Comparison of ENCODE assay signal across 1 cellular context in the genomic region with DNA sequence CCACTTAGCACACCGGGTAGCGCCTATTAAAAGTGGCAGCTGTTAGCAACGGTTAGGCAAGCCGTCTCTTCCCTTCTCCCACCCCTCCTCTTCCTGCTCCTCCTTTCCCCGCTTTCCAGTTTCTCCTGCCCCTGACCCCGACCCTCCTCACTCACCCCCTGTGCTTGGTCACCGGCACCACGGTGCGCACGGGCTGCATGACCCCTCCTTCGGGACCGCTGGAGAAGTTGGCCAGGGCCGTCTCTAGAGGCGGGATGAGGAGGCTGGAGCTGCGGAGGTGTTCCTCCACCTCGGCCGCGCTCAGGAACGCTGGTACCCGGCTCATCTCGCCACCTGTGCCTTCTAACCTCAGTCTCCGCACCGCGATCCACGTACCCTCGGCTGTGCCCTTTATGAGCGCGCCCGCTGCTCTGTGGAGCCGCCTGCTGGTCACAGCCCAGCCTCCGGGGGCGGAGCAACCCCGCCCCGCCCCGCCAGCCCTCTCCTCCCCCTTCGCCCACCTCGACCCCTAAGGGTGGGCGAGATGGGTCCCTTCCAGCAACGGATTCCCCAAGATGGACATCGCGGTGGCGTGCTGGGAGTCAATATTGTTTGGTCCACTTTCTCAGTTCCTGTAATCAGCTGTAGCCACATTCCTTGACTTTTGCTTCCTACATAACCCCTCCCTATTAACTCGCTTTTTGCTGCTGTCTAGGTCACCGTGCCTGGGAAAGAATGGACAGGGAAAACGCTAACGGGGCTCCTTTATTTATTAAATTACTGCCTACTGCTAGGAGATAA.
TF ChIP-seq lines count a peak whose summit lies in the region.

TSS of gene CRYM (minus strand) at position 364 of the 780 bp plus-strand sequence. CDS start at position 325, 39 bp downstream.

TF ChIP-seq in HEK293, 187 proteins besides CTCF, POLR2A, EP300 and RAD21 (continued from another document and continues in another):
- no peak for TF ChIP-seq KLF10 (tag by site-specific recombination; IDR thresholded peaks at IDR 0.05)
- no peak for TF ChIP-seq ZNF843 (tag by site-specific recombination; IDR thresholded peaks at IDR 0.05)
- TF ChIP-seq SP3 (tag by site-specific recombination; IDR thresholded peaks at IDR 0.05) = peak; percentile 85
- TF ChIP-seq ZNF112 (tag by site-specific recombination; IDR thresholded peaks at IDR 0.05) = no peak
- no peak for TF ChIP-seq ZNF37A (tag by site-specific recombination; IDR thresholded peaks at IDR 0.05)
- no peak for TF ChIP-seq ZBTB44 (tag by site-specific recombination; IDR thresholded peaks at IDR 0.05)
- TF ChIP-seq ZNF830 (tag by site-specific recombination; IDR thresholded peaks at IDR 0.05; ENCODE audit: low read depth) = no peak
- TF ChIP-seq OVOL3 (tag by site-specific recombination; IDR thresholded peaks at IDR 0.05) = no peak
- TF ChIP-seq ZNF184 (tag by site-specific recombination; IDR thresholded peaks at IDR 0.05) = no peak
- no peak for TF ChIP-seq ZNF223 (tag by site-specific recombination; IDR thresholded peaks at IDR 0.05)
- TF ChIP-seq ZNF529 (tag by site-specific recombination; IDR thresholded peaks at IDR 0.05; ENCODE audit: insufficient replicate concordance) = no peak
- no peak for TF ChIP-seq WT1 (tag by site-specific recombination; IDR thresholded peaks at IDR 0.05)
- no peak for TF ChIP-seq ZNF585B (tag by site-specific recombination; IDR thresholded peaks at IDR 0.05)
- peak; percentile 89 for TF ChIP-seq ZEB2 (tag by site-specific recombination; IDR thresholded peaks at IDR 0.05)
- TF ChIP-seq, protein P1, sequence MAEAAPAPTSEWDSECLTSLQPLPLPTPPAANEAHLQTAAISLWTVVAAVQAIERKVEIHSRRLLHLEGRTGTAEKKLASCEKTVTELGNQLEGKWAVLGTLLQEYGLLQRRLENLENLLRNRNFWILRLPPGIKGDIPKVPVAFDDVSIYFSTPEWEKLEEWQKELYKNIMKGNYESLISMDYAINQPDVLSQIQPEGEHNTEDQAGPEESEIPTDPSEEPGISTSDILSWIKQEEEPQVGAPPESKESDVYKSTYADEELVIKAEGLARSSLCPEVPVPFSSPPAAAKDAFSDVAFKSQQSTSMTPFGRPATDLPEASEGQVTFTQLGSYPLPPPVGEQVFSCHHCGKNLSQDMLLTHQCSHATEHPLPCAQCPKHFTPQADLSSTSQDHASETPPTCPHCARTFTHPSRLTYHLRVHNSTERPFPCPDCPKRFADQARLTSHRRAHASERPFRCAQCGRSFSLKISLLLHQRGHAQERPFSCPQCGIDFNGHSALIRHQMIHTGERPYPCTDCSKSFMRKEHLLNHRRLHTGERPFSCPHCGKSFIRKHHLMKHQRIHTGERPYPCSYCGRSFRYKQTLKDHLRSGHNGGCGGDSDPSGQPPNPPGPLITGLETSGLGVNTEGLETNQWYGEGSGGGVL (tag by site-specific recombination; IDR thresholded peaks at IDR 0.05) = no peak
- no peak for TF ChIP-seq MYNN (tag by site-specific recombination; IDR thresholded peaks at IDR 0.05; ENCODE audit: borderline replicate concordance)
- TF ChIP-seq ZNF132 (tag by site-specific recombination; IDR thresholded peaks at IDR 0.05; ENCODE audit: borderline replicate concordance) = no peak
- TF ChIP-seq ZNF785 (tag by site-specific recombination; IDR thresholded peaks at IDR 0.05) = no peak
- peak; percentile 85 for TF ChIP-seq SCRT2 (tag by site-specific recombination; IDR thresholded peaks at IDR 0.05)
- no peak for TF ChIP-seq ELK4 (IDR thresholded peaks at IDR 0.05; ENCODE audit: borderline replicate concordance, low read depth, low read length)
- TF ChIP-seq KLF1 (tag by site-specific recombination; IDR thresholded peaks at IDR 0.05) = peak; percentile 66
- TF ChIP-seq ZNF561 (tag by site-specific recombination; IDR thresholded peaks at IDR 0.05; ENCODE audit: borderline replicate concordance) = no peak
- TF ChIP-seq, protein P2, sequence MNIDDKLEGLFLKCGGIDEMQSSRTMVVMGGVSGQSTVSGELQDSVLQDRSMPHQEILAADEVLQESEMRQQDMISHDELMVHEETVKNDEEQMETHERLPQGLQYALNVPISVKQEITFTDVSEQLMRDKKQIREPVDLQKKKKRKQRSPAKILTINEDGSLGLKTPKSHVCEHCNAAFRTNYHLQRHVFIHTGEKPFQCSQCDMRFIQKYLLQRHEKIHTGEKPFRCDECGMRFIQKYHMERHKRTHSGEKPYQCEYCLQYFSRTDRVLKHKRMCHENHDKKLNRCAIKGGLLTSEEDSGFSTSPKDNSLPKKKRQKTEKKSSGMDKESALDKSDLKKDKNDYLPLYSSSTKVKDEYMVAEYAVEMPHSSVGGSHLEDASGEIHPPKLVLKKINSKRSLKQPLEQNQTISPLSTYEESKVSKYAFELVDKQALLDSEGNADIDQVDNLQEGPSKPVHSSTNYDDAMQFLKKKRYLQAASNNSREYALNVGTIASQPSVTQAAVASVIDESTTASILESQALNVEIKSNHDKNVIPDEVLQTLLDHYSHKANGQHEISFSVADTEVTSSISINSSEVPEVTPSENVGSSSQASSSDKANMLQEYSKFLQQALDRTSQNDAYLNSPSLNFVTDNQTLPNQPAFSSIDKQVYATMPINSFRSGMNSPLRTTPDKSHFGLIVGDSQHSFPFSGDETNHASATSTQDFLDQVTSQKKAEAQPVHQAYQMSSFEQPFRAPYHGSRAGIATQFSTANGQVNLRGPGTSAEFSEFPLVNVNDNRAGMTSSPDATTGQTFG (tag by site-specific recombination; IDR thresholded peaks at IDR 0.05; ENCODE audit: borderline replicate concordance) = no peak
- TF ChIP-seq ZNF629 (tag by site-specific recombination; IDR thresholded peaks at IDR 0.05) = no peak
- no peak for TF ChIP-seq ZNF146 (tag by site-specific recombination; IDR thresholded peaks at IDR 0.05)
- no peak for TF ChIP-seq GLI4 (tag by site-specific recombination; IDR thresholded peaks at IDR 0.05)
- peak; percentile 43; the same call in 1 of the 2 replicates for TF ChIP-seq SP2 (tag by site-specific recombination; IDR thresholded peaks at IDR 0.05)
- no peak; the same call in 1 of the 2 replicates for TF ChIP-seq ZSCAN5A (tag by site-specific recombination; IDR thresholded peaks at IDR 0.05)
- peak; percentile 90 for TF ChIP-seq KLF16 (tag by site-specific recombination; IDR thresholded peaks at IDR 0.05)
- peak; percentile 90 for TF ChIP-seq PRDM1 (tag by site-specific recombination; IDR thresholded peaks at IDR 0.05)
- TF ChIP-seq ZNF362 (tag by site-specific recombination; IDR thresholded peaks at IDR 0.05) = no peak
- no peak for TF ChIP-seq ZNF621 (tag by site-specific recombination; IDR thresholded peaks at IDR 0.05)
- TF ChIP-seq ZNF138 (tag by site-specific recombination; IDR thresholded peaks at IDR 0.05; ENCODE audit: borderline replicate concordance) = no peak
- TF ChIP-seq REPIN1 (tag by site-specific recombination; IDR thresholded peaks at IDR 0.05; ENCODE audit: low read depth) = no peak
- 0 out of 2 replicates have a peak, but pooled peaks have one; percentile 8 for TF ChIP-seq ZNF654 (tag by site-specific recombination; IDR thresholded peaks at IDR 0.05; ENCODE audit: low read depth)
- no peak for TF ChIP-seq ZNF211 (tag by site-specific recombination; IDR thresholded peaks at IDR 0.05; ENCODE audit: low read depth)
- no peak for TF ChIP-seq ZNF274 (IDR thresholded peaks at IDR 0.05; ENCODE audit: low read length)
- no peak for TF ChIP-seq ZNF274 (tag by site-specific recombination; IDR thresholded peaks at IDR 0.05; ENCODE audit: borderline replicate concordance)
- TF ChIP-seq ZNF292 (tag by site-specific recombination; IDR thresholded peaks at IDR 0.05; ENCODE audit: borderline replicate concordance, low read depth) = no peak
- no peak for TF ChIP-seq ZNF664 (tag by site-specific recombination; IDR thresholded peaks at IDR 0.05)
- no peak for TF ChIP-seq ZNF266 (tag by site-specific recombination; IDR thresholded peaks at IDR 0.05; ENCODE audit: low read depth)
- TF ChIP-seq ZFP3 (tag by site-specific recombination; IDR thresholded peaks at IDR 0.05; ENCODE audit: low read depth) = no peak
- 0 out of 2 replicates have a peak, but pooled peaks have one; percentile 29 for TF ChIP-seq ZNF335 (tag by site-specific recombination; conservative IDR thresholded peaks at IDR 0.05)
- no peak for TF ChIP-seq TRIM28 (IDR thresholded peaks at IDR 0.05; ENCODE audit: borderline replicate concordance, low read length)
- TF ChIP-seq ZBTB26 (tag by site-specific recombination; optimal IDR thresholded peaks at IDR 0.05) = peak; percentile 86
- no peak for TF ChIP-seq ZNF513 (tag by site-specific recombination; IDR thresholded peaks at IDR 0.05)
- TF ChIP-seq SP7 (tag by site-specific recombination; IDR thresholded peaks at IDR 0.05) = peak; percentile 52; the same call in 1 of the 2 replicates
- no peak for TF ChIP-seq ZNF354C (tag by site-specific recombination; IDR thresholded peaks at IDR 0.05; ENCODE audit: borderline replicate concordance, low read depth)
- no peak for TF ChIP-seq ZSCAN23 (tag by site-specific recombination; IDR thresholded peaks at IDR 0.05)
